9 cellular contexts compared by ENCODE assay signal in genomic region chr1:110672001-110672752, GRCh38. TPM values are rescaled to one million over a fixed set of nuclear protein-coding genes. Genes with fewer than 3 reads are reported as not detected.
DNase-seq lines count a peak whose midpoint lies in the region.
"Had no signal": no experiment of that assay in that cellular context is flagged by ENCODE, and none has a peak within 500 bp of the region (broad histone marks: within the 10 kb centered on the region; RNA-seq: fewer than 3 reads in every experiment).

No MANE protein-coding gene starts in this region.

- H3K27me3 ChIP-seq in HAP-1 (ENCODE audit: low read depth), result peaks cover 28% of the 10 kb centered on the region

- no peak overlapping the region for H3K4me3 ChIP-seq in HAP-1

- H3K4me1 ChIP-seq in HAP-1, result no peaks in the 10 kb centered on the region

- H3K36me3 ChIP-seq in HAP-1 (replicated peaks), result no peaks in the 10 kb centered on the region

- DNase-seq in DMS 273 treated with DMSO at 0.1 percent for 48 hours (lab: John Stamatoyannopoulos, UW), result peak; percentile 57
- peak; percentile 30 for DNase-seq in NCI-H1417 treated with DMSO at 0.1 percent for 48 hours (lab: John Stamatoyannopoulos, UW)
- DNase-seq in activated CD8-positive, alpha-beta memory T cell treated with anti-CD3 and anti-CD28 coated beads, Interleukin-2, amount 50 U/mL, for 48 hours, result peak; percentile 80
- peak; percentile 44 for DNase-seq in iPS-NIHi11 (ENCODE audit: low spot score)
- peak; percentile 63 to 64 for DNase-seq in stimulated activated CD8-positive, alpha-beta memory T cell treated with anti-CD3 and anti-CD28 coated beads, Interleukin-15, amount 100 ng/mL, for 48 hours (ENCODE audit: low read depth in 2 of 2)
- DNase-seq in NCI-H1048 (lab: John Stamatoyannopoulos, UW), result no peak
- DNase-seq in HAP-1 (ENCODE audit: low spot score in 2 of 2), result no peak
- DNase-seq in HT-29 (ENCODE audit: low spot score), result no peak

- in situ Hi-C loops in HAP-1 (cut with MboI; ENCODE audit: low sequenced_read_pairs), result no loop called here

- no peaks in the 10 kb centered on the region for H3K9me3 ChIP-seq in HAP-1

RNA-seq across cellular contexts. Expression of gene KCNA3, which starts 2.6 kb away (rescaled TPM):
- not detected in 2 replicates for total RNA-seq in HT-29 (2014; rRNA removed; shearing (Covaris generic))
- total RNA-seq: endothelial cell of umbilical vein had no signal

Comparison
In these comparisons a context has a peak if more than half of its experiments do, and no peak if none do; other contexts are left out.
1. DNase-seq: peak in DMS 273 treated with DMSO at 0.1 percent for 48 hours (single experiment), NCI-H1417 treated with DMSO at 0.1 percent for 48 hours (single experiment), activated CD8-positive, alpha-beta memory T cell treated with anti-CD3 and anti-CD28 coated beads, Interleukin-2, amount 50 U/mL, for 48 hours (single experiment), iPS-NIHi11 (single experiment) and stimulated activated CD8-positive, alpha-beta memory T cell treated with anti-CD3 and anti-CD28 coated beads, Interleukin-15, amount 100 ng/mL, for 48 hours (2 of 2); none in NCI-H1048 (single experiment), HAP-1 (0 of 2) and HT-29 (single experiment).